10 cellular contexts compared by ENCODE assay signal in the genomic region with DNA sequence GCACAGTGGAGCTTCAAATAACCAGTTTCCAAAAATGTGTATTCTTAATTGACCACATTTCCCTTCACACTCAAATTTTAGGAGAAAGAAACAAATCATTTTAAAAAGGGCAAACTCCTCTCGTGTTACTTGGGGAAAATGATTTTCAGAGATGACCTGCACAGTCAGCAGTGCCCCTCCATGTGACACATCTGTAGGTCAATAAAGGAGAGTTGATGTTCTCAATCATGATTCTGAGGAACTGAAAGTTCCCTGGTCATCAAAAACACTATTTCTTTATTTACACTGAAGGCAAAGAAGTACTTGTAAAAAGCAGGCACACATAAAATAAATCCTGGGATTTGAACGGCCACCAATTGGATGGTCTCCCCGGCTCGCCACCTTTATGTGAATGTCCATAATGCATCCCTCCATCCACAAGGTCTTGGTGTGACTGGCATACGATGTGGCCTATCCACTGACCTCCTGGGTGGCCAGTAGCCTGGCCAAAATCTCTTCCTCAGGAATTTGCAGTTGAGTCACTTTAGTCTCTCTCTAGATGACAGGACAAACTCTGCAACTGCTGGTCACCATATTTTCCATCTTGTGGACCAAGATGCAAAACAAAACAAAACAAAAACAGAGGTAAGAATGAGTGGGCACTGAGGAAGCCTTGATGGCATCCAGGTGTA. TPM values are rescaled to one million over a fixed set of nuclear protein-coding genes. Genes with fewer than 3 reads are reported as not detected.
DNase-seq lines count a peak whose midpoint lies in the region; ATAC-seq, FAIRE-seq and TF ChIP-seq lines count a peak whose summit lies in the region.
"Had no signal": no experiment of that assay in that cellular context is flagged by ENCODE, and none has a peak within 500 bp of the region (broad histone marks: within the 10 kb centered on the region; RNA-seq: fewer than 3 reads in every experiment).

No MANE protein-coding gene starts in this region.

- H3K4me3 ChIP-seq in A549 (no peak overlapping the region), MG63 (no peak overlapping the region), fibroblast of lung (replicated peaks in 1 of 4; ENCODE audit: control extremely low read depth in 1 of 4, insufficient read depth in 1 of 4, low read depth in 3 of 4, low read length in 4 of 4) (peak overlapping the region in 1 of 4 experiments; percentile 1), A673 (ENCODE audit: low read depth, low read length, poor library complexity, severe bottlenecking) (no peak overlapping the region)

- peak overlapping the region; percentile 68 to 98 (median 96) for H3K27ac Mint-ChIP-seq in nephron
- no peak overlapping the region for H3K27ac Mint-ChIP-seq in stimulated activated effector memory CD8-positive, alpha-beta T cell treated with anti-CD3 and anti-CD28 coated beads, Interleukin-12 subunit alpha, Interleukin-12 subunit beta, amount 100 ng/mL, for 72 hours
- H3K27ac Mint-ChIP-seq: activated T-cell treated with anti-CD3 and anti-CD28 coated beads, Interleukin-2, amount 50 U/mL, for 24 hours had no signal

- H3K27me3 ChIP-seq in MG63 (no peaks in the 10 kb centered on the region), fibroblast of lung (ENCODE audit: control insufficient read depth, insufficient read depth, low read length) (no peaks in the 10 kb centered on the region), A673 (replicated peaks; ENCODE audit: insufficient read depth, low read depth, low read length, poor library complexity) (no peaks in the 10 kb centered on the region)

- H3K4me2 ChIP-seq in A549 (peak overlapping the region; percentile 20; the same call in 2 of the 3 replicates), fibroblast of lung (ENCODE audit: extremely low read depth, insufficient read depth, low read length) (peak overlapping the region; percentile 42)

- peaks cover 13% of the 10 kb centered on the region for H3K4me1 ChIP-seq in A549
- H3K4me1 ChIP-seq in fibroblast of lung (ENCODE audit: control insufficient read depth, extremely low read depth, insufficient read depth, low read length) = peaks cover 11% of the 10 kb centered on the region
- H3K4me1 ChIP-seq in A673 (ENCODE audit: insufficient read depth, low read length, poor library complexity, severe bottlenecking) = peaks cover 34% of the 10 kb centered on the region

- H3K36me3 ChIP-seq in MG63 (no peaks in the 10 kb centered on the region; the same call in 1 of the 2 replicates), fibroblast of lung (ENCODE audit: control insufficient read depth, insufficient read depth, low read length) (no peaks in the 10 kb centered on the region), A673 (ENCODE audit: insufficient read depth, low read length, poor library complexity, severe bottlenecking) (no peaks in the 10 kb centered on the region)

- no peaks in the 10 kb centered on the region for H3K79me2 ChIP-seq in fibroblast of lung (ENCODE audit: control insufficient read depth, insufficient read depth, low read length)

- H3K27me3 Mint-ChIP-seq in nephron (ENCODE audit: low read depth) = no peaks in the 10 kb centered on the region
- H3K27me3 Mint-ChIP-seq: activated T-cell treated with anti-CD3 and anti-CD28 coated beads, Interleukin-2, amount 50 U/mL, for 24 hours; central memory CD8-positive, alpha-beta T cell had no signal

- H3K27ac ChIP-seq in A549 = peak overlapping the region; percentile 2 to 33; a peak in 4 of 6 replicates
- H3K27ac ChIP-seq in fibroblast of lung (ENCODE audit: insufficient read depth, low read length) = no peak overlapping the region
- H3K27ac ChIP-seq in A673 (ENCODE audit: low read depth, low read length, poor library complexity, severe bottlenecking) = no peak overlapping the region

- H4K20me1 ChIP-seq in fibroblast of lung (ENCODE audit: control insufficient read depth, extremely low read depth, insufficient read depth, low read length) = no peaks in the 10 kb centered on the region

- peaks cover 57% of the 10 kb centered on the region for H3K4me1 Mint-ChIP-seq in nephron
- H3K4me1 Mint-ChIP-seq in stimulated activated effector memory CD8-positive, alpha-beta T cell treated with anti-CD3 and anti-CD28 coated beads, Interleukin-12 subunit alpha, Interleukin-12 subunit beta, amount 100 ng/mL, for 72 hours = peaks cover 8% of the 10 kb centered on the region
- H3K4me1 Mint-ChIP-seq: central memory CD8-positive, alpha-beta T cell had no signal

- FAIRE-seq in A549 (lab: Jason Lieb, UNC) = no peak

- CTCF ChIA-PET in A549 (lab: Yijun Ruan, JAX) (interaction anchor here (0.6 to 3.9 kb wide), 23 partner anchors 8 to 1018 kb away, joined by 3 to 14 read pairs (median 3); no protein-coding TSS in a partner anchor), A673 (lab: Charles Lee) (interaction anchor here (0.5 to 1.0 kb wide), 3 partner anchors 716 to 1222 kb away, joined by 3 read pairs; no protein-coding TSS in a partner anchor)

- no peak overlapping the region for H3K9ac ChIP-seq in fibroblast of lung (ENCODE audit: insufficient read depth, low read length)

- POLR2A ChIA-PET in A549 (lab: Yijun Ruan, JAX) (no interaction called here), A673 (lab: Charles Lee; ENCODE audit: low non-redundant PET) (no interaction called here)

- no peak for TF ChIP-seq RAD21 in A549 (conservative IDR thresholded peaks at IDR 0.05 in 1 of 2, IDR thresholded peaks at IDR 0.05 in 1 of 2)

- H2AFZ ChIP-seq in fibroblast of lung (ENCODE audit: low read length) = no peak overlapping the region

- no peak; a peak in 1 of 6 replicates for ATAC-seq in A549
- no peak for ATAC-seq in stimulated activated effector memory CD8-positive, alpha-beta T cell treated with anti-CD3 and anti-CD28 coated beads, Interleukin-12 subunit alpha, Interleukin-12 subunit beta, amount 100 ng/mL, for 72 hours

- no peak for TF ChIP-seq POLR2A in A549 (IDR thresholded peaks at IDR 0.05; ENCODE audit: low read length)

- no peaks in the 10 kb centered on the region for H3K36me3 Mint-ChIP-seq in nephron (ENCODE audit: low read depth)
- H3K36me3 Mint-ChIP-seq in stimulated activated effector memory CD8-positive, alpha-beta T cell treated with anti-CD3 and anti-CD28 coated beads, Interleukin-12 subunit alpha, Interleukin-12 subunit beta, amount 100 ng/mL, for 72 hours = no peaks in the 10 kb centered on the region

- H3K9me3 Mint-ChIP-seq in nephron = no peaks in the 10 kb centered on the region
- no peaks in the 10 kb centered on the region for H3K9me3 Mint-ChIP-seq in stimulated activated effector memory CD8-positive, alpha-beta T cell treated with anti-CD3 and anti-CD28 coated beads, Interleukin-12 subunit alpha, Interleukin-12 subunit beta, amount 100 ng/mL, for 72 hours
- H3K9me3 Mint-ChIP-seq: activated T-cell treated with anti-CD3 and anti-CD28 coated beads, Interleukin-2, amount 50 U/mL, for 24 hours; central memory CD8-positive, alpha-beta T cell had no signal

- intact Hi-C loops in A673 (cut with micrococcal nuclease; ENCODE audit: unreplicated experiment) = loop anchor here (2.0 to 10.0 kb wide), 7 partner anchors 148 to 1428 kb away; partner anchors contain the start of gene ARID5B

- DNase-seq in A549 (ENCODE audit: low read depth in 1 of 2, low spot score in 1 of 2) (no peak), MG63 (peak; percentile 20), fibroblast of lung (ENCODE audit: low read depth in 2 of 2) (peak in 1 of 2 donors; percentile 65), A673 (ENCODE audit: low spot score) (no peak)
- no peak for DNase-seq in activated CD8-positive, alpha-beta memory T cell treated with anti-CD3 and anti-CD28 coated beads, Interleukin-2, amount 50 U/mL, for 48 hours
- no peak for DNase-seq in stimulated activated effector memory CD8-positive, alpha-beta T cell treated with anti-CD3 and anti-CD28 coated beads, Interleukin-12 subunit alpha, Interleukin-12 subunit beta, amount 100 ng/mL, for 72 hours (ENCODE audit: low spot score in 2 of 2)
- no peak for DNase-seq in activated CD4-positive, alpha-beta T cell treated with anti-CD3 and anti-CD28 coated beads, Interleukin-2, amount 50 U/mL, for 4 hours
- DNase-seq: activated T-cell treated with anti-CD3 and anti-CD28 coated beads, Interleukin-2, amount 50 U/mL, for 24 hours had no signal

- BruUV-seq in A673 (replicated peaks; lab: Mats Ljungman, UMichigan) = no TSS peak

- TF ChIP-seq CTCF in A549 (IDR thresholded peaks at IDR 0.05) = no peak
- TF ChIP-seq CTCF in fibroblast of lung (conservative IDR thresholded peaks at IDR 0.05 in 1 of 2, IDR thresholded peaks at IDR 0.05 in 1 of 2; ENCODE audit: low read depth in 1 of 2, low read length in 2 of 2) = no peak
- no peak for TF ChIP-seq CTCF in nephron (IDR thresholded peaks at IDR 0.05; ENCODE audit: unreplicated experiment in 3 of 3)
- no peak for TF ChIP-seq CTCF in A673 (conservative IDR thresholded peaks at IDR 0.05; ENCODE audit: low read depth, low read length)

- TF ChIP-seq EP300 in A549 (IDR thresholded peaks at IDR 0.05) = no peak

- peak overlapping the region in 1 of 3 experiments; percentile 44 for H3K4me3 Mint-ChIP-seq in nephron
- H3K4me3 Mint-ChIP-seq in stimulated activated effector memory CD8-positive, alpha-beta T cell treated with anti-CD3 and anti-CD28 coated beads, Interleukin-12 subunit alpha, Interleukin-12 subunit beta, amount 100 ng/mL, for 72 hours = no peak overlapping the region
- H3K4me3 Mint-ChIP-seq: activated T-cell treated with anti-CD3 and anti-CD28 coated beads, Interleukin-2, amount 50 U/mL, for 24 hours; central memory CD8-positive, alpha-beta T cell had no signal

- whole genome bisulfite sequencing in A549 (ENCODE audit: missing lambda C conversion rate) = 58% methylated on average over 5 of the region's 5 CpGs

- no peaks in the 10 kb centered on the region for H3K9me3 ChIP-seq in A549
- H3K9me3 ChIP-seq in MG63 = no peaks in the 10 kb centered on the region
- H3K9me3 ChIP-seq in fibroblast of lung (ENCODE audit: control insufficient read depth, insufficient read depth, low read depth, low read length) = no peaks in the 10 kb centered on the region
- H3K9me3 ChIP-seq in A673 (ENCODE audit: low read depth, low read length, poor library complexity, severe bottlenecking) = no peaks in the 10 kb centered on the region

TF ChIP-seq in A549, 52 proteins besides CTCF, POLR2A, EP300 and RAD21 (continues in another document):
- no peak for TF ChIP-seq POLR2AphosphoS2 (conservative IDR thresholded peaks at IDR 0.05; ENCODE audit: low read length)
- TF ChIP-seq RNF2 (IDR thresholded peaks at IDR 0.05; ENCODE audit: borderline replicate concordance, low read depth) = no peak
- TF ChIP-seq FOXS1 (CRISPR knock-in tag; IDR thresholded peaks at IDR 0.05) = no peak

RNA-seq across cellular contexts. Expression of gene CDK1, which starts 39.0 kb away (rescaled TPM):
- polyA plus RNA-seq in A549 (2011; rRNA removed) = 82.3 and 109 TPM in 2 replicates
- polyA plus RNA-seq in A549 (2012; cell fraction: cytosol; rRNA removed) = 35.7 and 39.1 TPM in 2 replicates
- 22.5 and 34.1 TPM in 2 replicates for polyA plus RNA-seq in A549 (2012; cell fraction: nucleus; rRNA removed)
- polyA plus RNA-seq in A549 (2017; fragmentation: RNase III; extraction: RNeasy Plus Mini Kit Qiagen cat#74134 plus additional on column Dnase treatment) = 87.1 to 105 TPM (median 97.1 TPM) in 3 replicates
- 10.4 and 11.0 TPM in 2 replicates for polyA minus RNA-seq in A549 (2011; rRNA and poly(A)+ RNA removed)
- 131 and 164 TPM in 2 replicates for total RNA-seq in MG63 (2014; rRNA removed; shearing (Covaris generic); ENCODE audit: low replicate concordance)
- 4.4 and 13.9 TPM in 2 replicates for total RNA-seq in fibroblast of lung
- 14.8 and 42.4 TPM in 2 replicates for polyA plus RNA-seq in fibroblast of lung
- 9.3 and 31.6 TPM in 2 replicates for polyA plus RNA-seq in fibroblast of lung (2012)
- polyA minus RNA-seq in fibroblast of lung (ENCODE audit: low replicate concordance) = 2.1 TPM in 1 of 2 replicates, not detected in the other
- total RNA-seq in A673 (2021) = 153 and 168 TPM in 2 replicates

Comparison
In these comparisons a context has a peak if more than half of its experiments do, and no peak if none do; other contexts are left out.
1. H3K27ac ChIP-seq: peak in A549 (2 of 2); none in fibroblast of lung (single experiment) and A673 (single experiment).